In the genomic region with DNA sequence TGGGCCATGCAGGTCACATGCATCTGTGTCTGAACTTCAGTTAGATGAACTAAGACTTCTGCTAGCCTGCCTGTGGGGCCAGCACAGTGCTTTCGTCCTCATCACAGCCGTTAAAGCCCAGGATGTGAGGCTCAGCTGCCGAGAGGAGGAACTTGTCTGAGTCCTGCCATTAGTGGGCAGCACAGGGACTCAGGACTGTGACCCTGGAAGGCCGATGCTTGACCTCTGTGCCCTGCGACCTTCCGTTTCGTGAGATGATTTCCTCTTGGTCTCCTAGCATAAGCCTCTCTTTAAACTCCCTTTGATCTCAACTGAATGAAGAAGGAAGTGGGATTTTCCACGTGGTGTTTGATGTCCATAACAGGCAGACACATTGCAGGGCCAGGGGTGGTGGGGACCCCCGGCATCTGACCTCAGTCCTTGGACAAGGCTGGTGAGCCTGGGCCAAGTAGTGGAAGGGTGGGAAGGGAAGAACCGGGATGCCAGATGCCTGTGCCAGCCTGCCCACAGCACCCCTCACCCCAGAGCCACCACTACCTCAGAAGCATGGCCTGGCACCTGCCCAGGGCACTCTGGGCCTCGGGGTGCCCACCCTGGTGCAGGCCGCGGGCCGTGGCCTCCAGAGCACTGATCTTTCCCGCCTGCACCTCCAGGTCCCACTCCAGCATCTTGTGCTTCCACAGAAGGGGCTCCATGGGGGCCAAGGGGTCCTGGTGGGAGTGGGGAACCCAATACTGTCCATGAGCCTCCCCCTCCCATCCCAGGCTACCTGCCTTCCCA, we compare ENCODE assay signal across 20 cellular contexts. TPM values are rescaled to one million over a fixed set of nuclear protein-coding genes. Genes with fewer than 3 reads are reported as not detected.
DNase-seq lines count a peak whose midpoint lies in the region; ATAC-seq and TF ChIP-seq lines count a peak whose summit lies in the region.
"Had no signal": no experiment of that assay in that cellular context is flagged by ENCODE, and none has a peak within 500 bp of the region (broad histone marks: within the 10 kb centered on the region; RNA-seq: fewer than 3 reads in every experiment).

No MANE protein-coding gene starts in this region.

- H3K4me3 ChIP-seq in fibroblast of pulmonary artery (replicated peaks; ENCODE audit: low read depth, low read length): no peak overlapping the region
- H3K4me3 ChIP-seq in upper lobe of left lung: no peak overlapping the region
- H3K4me3 ChIP-seq in sigmoid colon: no peak overlapping the region
- H3K4me3 ChIP-seq: cardiac muscle cell, gastrocnemius medialis, testis had no signal

- ATAC-seq in T-helper 17 cell: no peak
- ATAC-seq in upper lobe of left lung (ENCODE audit: low FRiP score in 2 of 2): no peak
- ATAC-seq in effector memory CD8-positive, alpha-beta T cell (replicated peaks): no peak
- ATAC-seq: gastrocnemius medialis had no signal

- peaks cover 10% of the 10 kb centered on the region for H3K4me1 Mint-ChIP-seq in activated naive CD4-positive, alpha-beta T cell treated with anti-CD3 and anti-CD28 coated beads, Interleukin-2, amount 10 ng/mL, durations not matched to agents 7 days and 5 days
- H3K4me1 Mint-ChIP-seq in T-helper 17 cell: peaks cover 4% of the 10 kb centered on the region
- H3K4me1 Mint-ChIP-seq in effector memory CD8-positive, alpha-beta T cell (ENCODE audit: low read depth in 2 of 2): peaks cover 10 to 13% of the 10 kb centered on the region in 2 donors

- H3K27ac ChIP-seq in upper lobe of left lung (no peak overlapping the region), sigmoid colon (no peak overlapping the region)
- H3K27ac ChIP-seq: cardiac muscle cell, gastrocnemius medialis, testis had no signal

- H3K9me3 ChIP-seq in T-helper 17 cell (ENCODE audit: control insufficient read depth, low read length, poor library complexity, severe bottlenecking) (no peaks in the 10 kb centered on the region), upper lobe of left lung (no peaks in the 10 kb centered on the region), sigmoid colon (no peaks in the 10 kb centered on the region)
- H3K9me3 ChIP-seq: gastrocnemius medialis, testis had no signal

- peaks cover 0 to 6% (median 2%) of the 10 kb centered on the region in 4 donors for H3K4me1 ChIP-seq in upper lobe of left lung
- H3K4me1 ChIP-seq in sigmoid colon: no peaks in the 10 kb centered on the region
- H3K4me1 ChIP-seq: gastrocnemius medialis had no signal

- no peak overlapping the region for H3K4me3 Mint-ChIP-seq in activated naive CD4-positive, alpha-beta T cell treated with anti-CD3 and anti-CD28 coated beads, Interleukin-2, amount 10 ng/mL, durations not matched to agents 7 days and 5 days
- peak overlapping the region; percentile 7 for H3K4me3 Mint-ChIP-seq in T-helper 17 cell
- H3K4me3 Mint-ChIP-seq in effector memory CD8-positive, alpha-beta T cell: no peak overlapping the region
- H3K4me3 Mint-ChIP-seq: activated naive CD8-positive, alpha-beta T cell; CD4-positive, alpha-beta memory T cell had no signal

- H3K9me3 Mint-ChIP-seq in activated naive CD4-positive, alpha-beta T cell treated with anti-CD3 and anti-CD28 coated beads, Interleukin-2, amount 10 ng/mL, durations not matched to agents 7 days and 5 days: no peaks in the 10 kb centered on the region
- no peaks in the 10 kb centered on the region for H3K9me3 Mint-ChIP-seq in effector memory CD8-positive, alpha-beta T cell
- H3K9me3 Mint-ChIP-seq: CD4-positive, alpha-beta memory T cell had no signal

- peaks cover 23% of the 10 kb centered on the region for H3K27me3 Mint-ChIP-seq in activated naive CD4-positive, alpha-beta T cell treated with anti-CD3 and anti-CD28 coated beads, Interleukin-2, amount 10 ng/mL, durations not matched to agents 7 days and 5 days
- H3K27me3 Mint-ChIP-seq in T-helper 17 cell: no peaks in the 10 kb centered on the region
- H3K27me3 Mint-ChIP-seq in effector memory CD8-positive, alpha-beta T cell: no peaks in the 10 kb centered on the region
- H3K27me3 Mint-ChIP-seq: activated naive CD8-positive, alpha-beta T cell; CD4-positive, alpha-beta memory T cell had no signal

- peak; percentile 15 for TF ChIP-seq CTCF in fibroblast of pulmonary artery (IDR thresholded peaks at IDR 0.05; ENCODE audit: low read length, missing control alignments)
- peak in 4 of 6 experiments; percentile 12 to 13 (median 12) for TF ChIP-seq CTCF in upper lobe of left lung (IDR thresholded peaks at IDR 0.05)
- no peak for TF ChIP-seq CTCF in sigmoid colon (IDR thresholded peaks at IDR 0.05)

- H3K36me3 ChIP-seq in upper lobe of left lung (no peaks in the 10 kb centered on the region), sigmoid colon (no peaks in the 10 kb centered on the region)
- H3K36me3 ChIP-seq: cardiac muscle cell, gastrocnemius medialis had no signal

- H3K36me3 Mint-ChIP-seq in activated naive CD4-positive, alpha-beta T cell treated with anti-CD3 and anti-CD28 coated beads, Interleukin-2, amount 10 ng/mL, durations not matched to agents 7 days and 5 days: no peaks in the 10 kb centered on the region
- no peaks in the 10 kb centered on the region for H3K36me3 Mint-ChIP-seq in T-helper 17 cell (ENCODE audit: low read depth)
- peaks cover 10% of the 10 kb centered on the region for H3K36me3 Mint-ChIP-seq in effector memory CD8-positive, alpha-beta T cell (ENCODE audit: insufficient read depth)
- H3K36me3 Mint-ChIP-seq: activated naive CD8-positive, alpha-beta T cell; CD4-positive, alpha-beta memory T cell had no signal

- CTCF ChIA-PET in activated naive CD4-positive, alpha-beta T cell treated with anti-CD3 and anti-CD28 coated beads, Interleukin-2, amount 10 ng/mL, durations not matched to agents 7 days and 5 days (lab: Charles Lee): interaction anchor here (0.8 to 1.7 kb wide), 3 partner anchors 44 to 77 kb away, joined by 3 to 5 read pairs (median 3); no protein-coding TSS in a partner anchor

- 50 to 66% methylated on average over 8 to 15 of the region's 15 CpGs for WGBS in upper lobe of left lung, 2 donors
- 58 to 80% methylated on average over 15 of the region's 15 CpGs for WGBS in sigmoid colon, 2 donors

- peak overlapping the region; percentile 17 for H3K27ac Mint-ChIP-seq in activated naive CD4-positive, alpha-beta T cell treated with anti-CD3 and anti-CD28 coated beads, Interleukin-2, amount 10 ng/mL, durations not matched to agents 7 days and 5 days
- no peak overlapping the region for H3K27ac Mint-ChIP-seq in T-helper 17 cell
- H3K27ac Mint-ChIP-seq in effector memory CD8-positive, alpha-beta T cell: peak overlapping the region in 1 of 2 donors; percentile 67
- H3K27ac Mint-ChIP-seq: activated naive CD8-positive, alpha-beta T cell had no signal

- no peak for TF ChIP-seq POLR2A in upper lobe of left lung (IDR thresholded peaks at IDR 0.05)
- no peak for TF ChIP-seq POLR2A in sigmoid colon (IDR thresholded peaks at IDR 0.05)

- no peak for DNase-seq in activated naive CD4-positive, alpha-beta T cell treated with anti-CD3 and anti-CD28 coated beads, Interleukin-2, amount 10 ng/mL, durations not matched to agents 7 days and 5 days
- no peak for DNase-seq in activated naive CD4-positive, alpha-beta T cell treated with anti-CD3 and anti-CD28 coated beads, Interleukin-2, amount 50 U/mL, for 16 hours
- DNase-seq in T-helper 17 cell: no peak
- DNase-seq in fibroblast of pulmonary artery (ENCODE audit: low read depth): no peak
- peak in 1 of 2 donors; percentile 71 for DNase-seq in upper lobe of left lung
- DNase-seq in sigmoid colon: no peak
- DNase-seq in NCI-H345 treated with DMSO at 0.1 percent for 48 hours (lab: John Stamatoyannopoulos, UW; ENCODE audit: unreplicated experiment): no peak
- DNase-seq in effector memory CD8-positive, alpha-beta T cell: no peak
- DNase-seq: activated CD4-positive, alpha-beta T cell treated with anti-CD3 and anti-CD28 coated beads for 1 hour; activated T-cell treated with anti-CD3 and anti-CD28 coated beads for 4 hours; CD4-positive, alpha-beta memory T cell; gastrocnemius medialis; H7; MM.1S; NCI-H2107; right cardiac atrium; stimulated activated CD4-positive, alpha-beta T cell treated with anti-CD3 and anti-CD28 coated beads, Interleukin-1b, Interleukin-23, amount 100 ng/mL, for 48 hours; testis had no signal

- no peaks in the 10 kb centered on the region for H3K27me3 ChIP-seq in upper lobe of left lung
- peaks cover 0 to 13% (median 2%) of the 10 kb centered on the region in 3 donors for H3K27me3 ChIP-seq in sigmoid colon
- H3K27me3 ChIP-seq: cardiac muscle cell, testis had no signal

- intact Hi-C loops in sigmoid colon (cut with DNase I): no loop called here

- TF ChIP-seq EP300 in upper lobe of left lung (IDR thresholded peaks at IDR 0.05) (no peak), sigmoid colon (IDR thresholded peaks at IDR 0.05) (no peak)

RNA-seq across cellular contexts. Expression of a gene that starts 21.6 kb away (rescaled TPM):
- total RNA-seq in T-helper 17 cell (10 to 100 TPM; 23.1 to 34.8 TPM), upper lobe of left lung (10 to 100 TPM in 4 of 6 donors, 1 to 10 TPM in 2; 4.7 to 71.2 (median 14.4) TPM), sigmoid colon (1 to 10 TPM; 1.6 to 5.3 (median 3.4) TPM)
- polyA plus RNA-seq in sigmoid colon: 1 to 10 TPM in 1 of 3 donors, under 1 TPM in 1, not detected in 1; 0.92 to 6.5 TPM

RNA-seq across cellular contexts. Expression of a gene that starts 32.3 kb away (rescaled TPM):
- total RNA-seq in T-helper 17 cell (10 to 100 TPM; 26.7 to 35.6 TPM), upper lobe of left lung (10 to 100 TPM; 14.4 to 41.5 (median 31.2) TPM), sigmoid colon (10 to 100 TPM in 3 of 4 donors, 1 to 10 TPM in 1; 9.7 to 14.0 (median 12.1) TPM)
- polyA plus RNA-seq in sigmoid colon: 10 to 100 TPM in 2 of 3 donors, 1 to 10 TPM in 1; 9.5 to 12.4 (median 10.2) TPM

RNA-seq across cellular contexts. Expression of a gene that starts 33.6 kb away (rescaled TPM):
- 1 to 10 TPM; 1.9 to 2.2 TPM for total RNA-seq in T-helper 17 cell
- total RNA-seq in upper lobe of left lung: 1 to 10 TPM in 3 of 6 donors, under 1 TPM in 3; 0.20 to 9.4 (median 2.0) TPM
- total RNA-seq in sigmoid colon: 1 to 10 TPM in 1 of 4 donors, under 1 TPM in 3; under 0.01 to 1.7 (median 0.26) TPM
- 1 to 10 TPM in 1 of 3 donors, under 1 TPM in 2; 0.60 to 2.3 (median 0.92) TPM for polyA plus RNA-seq in sigmoid colon

Comparison
In these comparisons a context has a peak if more than half of its experiments do, and no peak if none do; other contexts are left out.
1. CTCF ChIP-seq: peak in fibroblast of pulmonary artery (single experiment) and upper lobe of left lung (4 of 6); none in sigmoid colon (0 of 4).